18 cellular contexts compared by ENCODE assay signal in genomic region chr4:158130204-158130603, GRCh38. TPM values are rescaled to one million over a fixed set of nuclear protein-coding genes. Genes with fewer than 3 reads are reported as not detected.
DNase-seq lines count a peak whose midpoint lies in the region; TF ChIP-seq lines count a peak whose summit lies in the region.
"Had no signal": no experiment of that assay in that cellular context is flagged by ENCODE, and none has a peak within 500 bp of the region (broad histone marks: within the 10 kb centered on the region; RNA-seq: fewer than 3 reads in every experiment).

No MANE protein-coding gene starts in this region.

- no peak overlapping the region for H3K4me2 ChIP-seq in mammary epithelial cell (ENCODE audit: insufficient read depth, low read depth, low read length)
- H3K4me2 ChIP-seq: KMS-11 had no signal

- no TSS peak for BruUV-seq in mammary epithelial cell (replicated peaks; lab: Mats Ljungman, UMichigan)

- H3K4me3 ChIP-seq in breast epithelium: no peak overlapping the region
- H3K4me3 ChIP-seq in mammary epithelial cell (replicated peaks in 1 of 3; ENCODE audit: insufficient read depth in 1 of 3, low read depth in 2 of 3, low read length in 3 of 3): no peak overlapping the region
- no peak overlapping the region for H3K4me3 ChIP-seq in uterus
- no peak overlapping the region for H3K4me3 ChIP-seq in lower leg skin (ENCODE audit: low read depth, poor library complexity, severe bottlenecking)
- H3K4me3 ChIP-seq: Peyer's patch had no signal

- H2AFZ ChIP-seq in mammary epithelial cell (ENCODE audit: low read depth, low read length): no peak overlapping the region

- TF ChIP-seq POLR2A in breast epithelium (IDR thresholded peaks at IDR 0.05): no peak
- no peak for TF ChIP-seq POLR2A in uterus (IDR thresholded peaks at IDR 0.05)
- TF ChIP-seq POLR2A in lower leg skin (IDR thresholded peaks at IDR 0.05): no peak

- H3K79me2 ChIP-seq in mammary epithelial cell (ENCODE audit: insufficient read depth, low read length): peaks cover 22% of the 10 kb centered on the region

- dilution Hi-C loops in mammary epithelial cell (cut with HindIII; ENCODE audit: low sequenced_read_pairs): no loop called here

- no peaks in the 10 kb centered on the region for H3K4me1 ChIP-seq in breast epithelium
- H3K4me1 ChIP-seq in mammary epithelial cell (ENCODE audit: insufficient read depth, low read length): peaks cover 16% of the 10 kb centered on the region
- no peaks in the 10 kb centered on the region for H3K4me1 ChIP-seq in uterus
- H3K4me1 ChIP-seq: Peyer's patch had no signal

- in situ Hi-C loops in mammary epithelial cell (cut with MboI; ENCODE audit: low sequenced_read_pairs in 2 of 2): no loop called here

- H4K20me1 ChIP-seq in mammary epithelial cell (ENCODE audit: insufficient read depth, low read length): no peaks in the 10 kb centered on the region

- no peak overlapping the region for H3K9ac ChIP-seq in mammary epithelial cell (ENCODE audit: insufficient read depth, low read length)
- H3K9ac ChIP-seq: KMS-11 had no signal

- CTCF ChIA-PET in mammary epithelial cell (lab: Charles Lee; ENCODE audit: low non-redundant PET): no interaction called here

- H3K27ac ChIP-seq in breast epithelium (peak overlapping the region; percentile 38 to 67), mammary epithelial cell (ENCODE audit: insufficient read depth, low read depth, low read length) (no peak overlapping the region), uterus (peak overlapping the region; percentile 52 to 53)
- H3K27ac ChIP-seq: KMS-11, Peyer's patch had no signal

- intact Hi-C loops in breast epithelium (cut with DNase I; ENCODE audit: low total_unique reads): no loop called here
- intact Hi-C loops in mammary epithelial cell (cut with micrococcal nuclease): no loop called here
- intact Hi-C loops in uterus (cut with DNase I; ENCODE audit: low total_unique reads): no loop called here
- intact Hi-C loops in lower leg skin (cut with DNase I; ENCODE audit: low total_unique reads): no loop called here

- no peak for DNase-seq in breast epithelium (ENCODE audit: low spot score in 2 of 2)
- no peak for DNase-seq in mammary epithelial cell
- DNase-seq in NCI-H1417 (lab: John Stamatoyannopoulos, UW): peak in 2 of 3 experiments; percentile 45 to 82
- DNase-seq in NCI-H774 (lab: John Stamatoyannopoulos, UW): peak; percentile 34
- no peak for DNase-seq in uterus
- DNase-seq in SK-N-DZ (ENCODE audit: low spot score): no peak
- no peak for DNase-seq in NCI-H1092 (lab: John Stamatoyannopoulos, UW)
- DNase-seq in lower leg skin (ENCODE audit: low spot score in 2 of 2): no peak
- DNase-seq: Calu3; CD4-positive, CD25-positive, alpha-beta regulatory T cell; MM.1S; NCI-H1694; NCI-H2171 treated with DMSO at 0.1 percent for 48 hours; NCI-H82; Peyer's patch; Right ventricle myocardium superior; T-helper 17 cell had no signal

- H3K9me3 ChIP-seq in breast epithelium (no peaks in the 10 kb centered on the region), mammary epithelial cell (replicated peaks; ENCODE audit: insufficient read depth, low read length) (no peaks in the 10 kb centered on the region), uterus (no peaks in the 10 kb centered on the region)
- H3K9me3 ChIP-seq: Peyer's patch had no signal

- no peak for TF ChIP-seq CTCF in breast epithelium (IDR thresholded peaks at IDR 0.05)
- TF ChIP-seq CTCF in mammary epithelial cell (conservative IDR thresholded peaks at IDR 0.05 in 1 of 2, IDR thresholded peaks at IDR 0.05 in 1 of 2; ENCODE audit: extremely low read depth in 1 of 2, insufficient read depth in 1 of 2, low read depth in 1 of 2, low read length in 2 of 2): no peak
- no peak for TF ChIP-seq CTCF in uterus (IDR thresholded peaks at IDR 0.05)
- no peak for TF ChIP-seq CTCF in lower leg skin (IDR thresholded peaks at IDR 0.05)

- WGBS in mammary epithelial cell (ENCODE audit: low coverage, missing lambda C conversion rate): 94% methylated on average over 2 of the region's 2 CpGs
- WGBS in lower leg skin, 2 donors: 92 to 95% methylated on average over 2 of the region's 2 CpGs

- H3K36me3 ChIP-seq in breast epithelium: no peaks in the 10 kb centered on the region
- H3K36me3 ChIP-seq in mammary epithelial cell (ENCODE audit: insufficient read depth, low read length): peaks cover 9% of the 10 kb centered on the region
- no peaks in the 10 kb centered on the region for H3K36me3 ChIP-seq in uterus
- H3K36me3 ChIP-seq: Peyer's patch had no signal

- H3K27me3 ChIP-seq in breast epithelium: no peaks in the 10 kb centered on the region
- H3K27me3 ChIP-seq in mammary epithelial cell (ENCODE audit: insufficient read depth, low read length): no peaks in the 10 kb centered on the region
- H3K27me3 ChIP-seq in uterus: no peaks in the 10 kb centered on the region
- H3K27me3 ChIP-seq: Peyer's patch had no signal

RNA-seq across cellular contexts. Expression of gene GASK1B, which starts 42.6 kb away (rescaled TPM):
- total RNA-seq in breast epithelium (10 to 100 TPM; 69.3 to 71.1 (median 70.4) TPM), mammary epithelial cell (10 to 100 TPM; 13.5 to 27.2 TPM), uterus (100 to 1,000 TPM in 1 of 4 donors, 10 to 100 TPM in 3; 54.7 to 135 (median 62.7) TPM), lower leg skin (10 to 100 TPM in 1 of 4 donors, 1 to 10 TPM in 3; 3.8 to 10.8 (median 5.3) TPM)
- polyA plus RNA-seq in mammary epithelial cell: 8.1 TPM
- 12.1 TPM for polyA minus RNA-seq in mammary epithelial cell
- 0.14 TPM in 2 replicates for polyA plus RNA-seq in SK-N-DZ (2014; cell fraction: cytosol; rRNA removed)
- 0.04 and 0.16 TPM in 2 replicates for polyA plus RNA-seq in SK-N-DZ (2014; cell fraction: nucleus; rRNA removed)
- total RNA-seq: CD4-positive, CD25-positive, alpha-beta regulatory T cell had no signal
- polyA plus RNA-seq: CD4-positive, CD25-positive, alpha-beta regulatory T cell had no signal

Comparison
In these comparisons a context has a peak if more than half of its experiments do, and no peak if none do; other contexts are left out.
1. DNase-seq: peak in NCI-H1417 (2 of 3) and NCI-H774 (single experiment); none in breast epithelium (0 of 2), mammary epithelial cell (single experiment), uterus (0 of 2), SK-N-DZ (single experiment), NCI-H1092 (single experiment) and lower leg skin (0 of 2).